ENCODE assay signal across 31 cellular contexts in genomic region chr12:24087294-24087693, GRCh38.
"Had no signal": no experiment of that assay in that cellular context is flagged by ENCODE, and none has a peak within 500 bp of the region (broad histone marks: within the 10 kb centered on the region; RNA-seq: fewer than 3 reads in every experiment).

No MANE protein-coding gene starts in this region.

- H3K27me3 ChIP-seq: ascending aorta, breast epithelium, cardiac muscle cell, colonic mucosa, esophagus muscularis mucosa, foreskin keratinocyte, gastrocnemius medialis, heart right ventricle had no signal

- H3K4me3 ChIP-seq: ascending aorta, breast epithelium, cardiac muscle cell, colonic mucosa, esophagus muscularis mucosa, gastrocnemius medialis, heart right ventricle had no signal

- H3K4me1 Mint-ChIP-seq: activated CD4-positive, alpha-beta memory T cell treated with anti-CD3 and anti-CD28 coated beads, Interleukin-2, amount 10 ng/mL, durations not matched to agents 7 days and 5 days; activated CD4-positive, alpha-beta T cell treated with anti-CD3 and anti-CD28 coated beads, Interleukin-2, amount 10 ng/mL, durations not matched to agents 7 days and 5 days; activated naive CD4-positive, alpha-beta T cell treated with anti-CD3 and anti-CD28 coated beads, Interleukin-2, amount 10 ng/mL, durations not matched to agents 7 days and 5 days; activated naive CD8-positive, alpha-beta T cell treated with anti-CD3 and anti-CD28 coated beads, Interleukin-2, amount 10 ng/mL, durations not matched to agents 7 days and 5 days had no signal

- H3K36me3 Mint-ChIP-seq: activated naive CD4-positive, alpha-beta T cell treated with anti-CD3 and anti-CD28 coated beads, Interleukin-2, amount 10 ng/mL, durations not matched to agents 7 days and 5 days; activated naive CD4-positive, alpha-beta T cell treated with anti-CD3 and anti-CD28 coated beads, Interleukin-2, amount 50 U/mL, for 72 hours; activated naive CD8-positive, alpha-beta T cell treated with anti-CD3 and anti-CD28 coated beads, Interleukin-2, amount 10 ng/mL, durations not matched to agents 7 days and 5 days; brain; WTC11 had no signal

- H3K27ac Mint-ChIP-seq: activated CD4-positive, alpha-beta memory T cell treated with anti-CD3 and anti-CD28 coated beads, Interleukin-2, amount 10 ng/mL, durations not matched to agents 7 days and 5 days; activated CD4-positive, alpha-beta T cell treated with anti-CD3 and anti-CD28 coated beads, Interleukin-2, amount 10 ng/mL, durations not matched to agents 7 days and 5 days; activated naive CD4-positive, alpha-beta T cell treated with anti-CD3 and anti-CD28 coated beads, Interleukin-2, amount 10 ng/mL, durations not matched to agents 7 days and 5 days; activated naive CD4-positive, alpha-beta T cell treated with anti-CD3 and anti-CD28 coated beads, Interleukin-2, amount 50 U/mL, for 72 hours; activated naive CD8-positive, alpha-beta T cell treated with anti-CD3 and anti-CD28 coated beads, Interleukin-2, amount 10 ng/mL, durations not matched to agents 7 days and 5 days; activated T-cell treated with anti-CD3 and anti-CD28 coated beads, Interleukin-2, amount 50 U/mL, for 24 hours; activated T-cell treated with anti-CD3 and anti-CD28 coated beads, Interleukin-2, amount 50 U/mL, for 72 hours; WTC11 had no signal

- H3K36me3 ChIP-seq: ascending aorta, breast epithelium, cardiac muscle cell, colonic mucosa, esophagus muscularis mucosa, gastrocnemius medialis, heart right ventricle had no signal

- H3K9me3 ChIP-seq: ascending aorta, breast epithelium, colonic mucosa, esophagus muscularis mucosa, gastrocnemius medialis, heart right ventricle had no signal

- H3K27ac ChIP-seq: ascending aorta, breast epithelium, cardiac muscle cell, colonic mucosa, esophagus muscularis mucosa, foreskin keratinocyte, gastrocnemius medialis, heart right ventricle, VCaP had no signal

- H3K4me3 Mint-ChIP-seq: activated CD4-positive, alpha-beta memory T cell treated with anti-CD3 and anti-CD28 coated beads, Interleukin-2, amount 10 ng/mL, durations not matched to agents 7 days and 5 days; activated CD4-positive, alpha-beta T cell treated with anti-CD3 and anti-CD28 coated beads, Interleukin-2, amount 10 ng/mL, durations not matched to agents 7 days and 5 days; activated naive CD4-positive, alpha-beta T cell treated with anti-CD3 and anti-CD28 coated beads, Interleukin-2, amount 10 ng/mL, durations not matched to agents 7 days and 5 days; activated naive CD8-positive, alpha-beta T cell treated with anti-CD3 and anti-CD28 coated beads, Interleukin-2, amount 10 ng/mL, durations not matched to agents 7 days and 5 days; activated T-cell treated with anti-CD3 and anti-CD28 coated beads, Interleukin-2, amount 50 U/mL, for 24 hours; activated T-cell treated with anti-CD3 and anti-CD28 coated beads, Interleukin-2, amount 50 U/mL, for 72 hours; WTC11 had no signal

- DNase-seq: activated CD4-positive, alpha-beta memory T cell treated with anti-CD3 and anti-CD28 coated beads, Interleukin-2, amount 10 ng/mL, durations not matched to agents 7 days and 5 days; activated CD4-positive, alpha-beta T cell treated with anti-CD3 and anti-CD28 coated beads for 1 hour; activated CD4-positive, alpha-beta T cell treated with anti-CD3 and anti-CD28 coated beads for 4 hours; activated CD4-positive, alpha-beta T cell treated with anti-CD3 and anti-CD28 coated beads, Interleukin-2, amount 10 ng/mL, durations not matched to agents 7 days and 5 days; activated CD4-positive, alpha-beta T cell treated with anti-CD3 and anti-CD28 coated beads, Interleukin-2, amount 50 U/mL, for 4 hours; activated CD8-positive, alpha-beta memory T cell treated with anti-CD3 and anti-CD28 coated beads, Interleukin-2, amount 50 U/mL, for 48 hours; activated gamma-delta T cell; activated naive CD4-positive, alpha-beta T cell; activated naive CD4-positive, alpha-beta T cell treated with anti-CD3 and anti-CD28 coated beads, Interleukin-2, amount 10 ng/mL, durations not matched to agents 7 days and 5 days; activated naive CD8-positive, alpha-beta T cell treated with anti-CD3 and anti-CD28 coated beads, Interleukin-2, amount 10 ng/mL, durations not matched to agents 7 days and 5 days; activated T-cell treated with anti-CD3 and anti-CD28 coated beads for 4 hours; activated T-cell treated with anti-CD3 and anti-CD28 coated beads, Interleukin-2, amount 50 U/mL, for 24 hours; activated T-cell treated with anti-CD3 and anti-CD28 coated beads, Interleukin-2, amount 50 U/mL, for 72 hours; central memory CD4-positive, alpha-beta T cell; cerebellar nuclear complex; colonic mucosa; effector memory CD4-positive, alpha-beta T cell; erythroblast; foreskin keratinocyte; gastrocnemius medialis; heart right ventricle; T-helper 1 cell; T-helper 2 cell had no signal

- H3K27me3 Mint-ChIP-seq: activated CD4-positive, alpha-beta memory T cell treated with anti-CD3 and anti-CD28 coated beads, Interleukin-2, amount 10 ng/mL, durations not matched to agents 7 days and 5 days; activated CD4-positive, alpha-beta T cell treated with anti-CD3 and anti-CD28 coated beads, Interleukin-2, amount 10 ng/mL, durations not matched to agents 7 days and 5 days; activated naive CD4-positive, alpha-beta T cell treated with anti-CD3 and anti-CD28 coated beads, Interleukin-2, amount 10 ng/mL, durations not matched to agents 7 days and 5 days; activated naive CD8-positive, alpha-beta T cell treated with anti-CD3 and anti-CD28 coated beads, Interleukin-2, amount 10 ng/mL, durations not matched to agents 7 days and 5 days; activated T-cell treated with anti-CD3 and anti-CD28 coated beads, Interleukin-2, amount 50 U/mL, for 24 hours; brain had no signal

- H3K4me1 ChIP-seq: ascending aorta, breast epithelium, colonic mucosa, esophagus muscularis mucosa, foreskin keratinocyte, gastrocnemius medialis, heart right ventricle had no signal

- ATAC-seq: activated naive CD4-positive, alpha-beta T cell treated with anti-CD3 and anti-CD28 coated beads, Interleukin-2, amount 50 U/mL, for 72 hours; activated T-cell treated with anti-CD3 and anti-CD28 coated beads, Interleukin-2, amount 50 U/mL, for 72 hours; foreskin keratinocyte; gastrocnemius medialis; heart right ventricle; WTC11 had no signal
